21 cellular contexts compared by ENCODE assay signal in the genomic region with DNA sequence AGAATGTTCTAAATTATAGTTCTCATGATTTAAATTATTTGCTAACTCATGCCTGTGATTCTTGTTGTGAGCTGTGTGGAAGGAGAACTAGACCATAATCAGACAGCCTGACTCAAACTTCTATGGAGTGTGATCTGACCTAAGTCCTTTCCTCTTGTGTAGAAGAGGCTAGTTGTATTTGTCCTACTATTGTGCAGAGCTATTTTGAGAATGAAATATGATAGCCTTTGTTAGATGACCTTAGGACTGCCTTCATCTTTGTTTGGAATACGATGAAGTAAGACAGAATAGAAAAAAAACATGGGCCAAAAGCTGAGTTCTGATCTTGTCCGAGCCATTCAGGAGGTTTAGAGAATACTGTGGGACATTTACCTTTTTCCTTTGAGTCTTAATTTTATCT.
DNase-seq lines count a peak whose midpoint lies in the region; ATAC-seq, FAIRE-seq and TF ChIP-seq lines count a peak whose summit lies in the region.
"Had no signal": no experiment of that assay in that cellular context is flagged by ENCODE, and none has a peak within 500 bp of the region (broad histone marks: within the 10 kb centered on the region; RNA-seq: fewer than 3 reads in every experiment).

No MANE protein-coding gene starts in this region.

- peak; percentile 73 to 79 for ATAC-seq in gastrocnemius medialis
- ATAC-seq in HG02885 (IDR thresholded peaks at IDR 0.05; ENCODE audit: poor library complexity, unreplicated experiment), result no peak
- ATAC-seq in heart left ventricle, result no peak

- FAIRE-seq in islet of Langerhans (lab: Jason Lieb, UNC), result peak; percentile 24
- FAIRE-seq: A204.1, GM12892, GM18507 had no signal

- H3K27me3 ChIP-seq in gastrocnemius medialis (no peaks in the 10 kb centered on the region), H7 (ENCODE audit: control insufficient read depth, insufficient read depth, low read length) (no peaks in the 10 kb centered on the region), heart left ventricle (peaks cover 0 to 8% (median 0%) of the 10 kb centered on the region in 9 donors)

- no peak for TF ChIP-seq CTCF in gastrocnemius medialis (IDR thresholded peaks at IDR 0.05 in 4 of 5, conservative IDR thresholded peaks at IDR 0.05 in 1 of 5)
- no peak for TF ChIP-seq CTCF in heart left ventricle (IDR thresholded peaks at IDR 0.05)

- H3K4me1 ChIP-seq in gastrocnemius medialis (peaks cover 9 to 15% of the 10 kb centered on the region in 2 donors), heart left ventricle (no peaks in the 10 kb centered on the region)
- H3K4me1 ChIP-seq: BE2C had no signal

- intact Hi-C loops in gastrocnemius medialis (cut with DNase I; ENCODE audit: low total_unique reads) (loop anchor here (5.0 kb wide), 1 partner anchor 104 kb away; no protein-coding TSS in a partner anchor), heart left ventricle (cut with DNase I) (loop anchor here in 1 of 10 donors (10.0 kb wide), 1 partner anchor 186 kb away; the partner anchor contains the start of gene FREM2)

- H3K36me3 ChIP-seq in gastrocnemius medialis, result peaks cover 0 to under 1% of the 10 kb centered on the region in 2 donors
- no peaks in the 10 kb centered on the region for H3K36me3 ChIP-seq in H7 (replicated peaks; ENCODE audit: control insufficient read depth, insufficient read depth, low read length)
- no peaks in the 10 kb centered on the region for H3K36me3 ChIP-seq in heart left ventricle
- H3K36me3 ChIP-seq: BE2C had no signal

- H3K9me3 ChIP-seq in gastrocnemius medialis (no peaks in the 10 kb centered on the region), heart left ventricle (no peaks in the 10 kb centered on the region)
- H3K9me3 ChIP-seq: BE2C had no signal

- H3K4me3 ChIP-seq in gastrocnemius medialis, result no peak overlapping the region
- no peak overlapping the region for H3K4me3 ChIP-seq in H7 (ENCODE audit: insufficient read depth, low read depth, low read length)
- H3K4me3 ChIP-seq in heart left ventricle, result no peak overlapping the region
- H3K4me3 ChIP-seq: GM23248 had no signal

- DNase-seq in DMS53 treated with DMSO at 0.1 percent for 48 hours (lab: John Stamatoyannopoulos, UW; ENCODE audit: unreplicated experiment) (peak; percentile 88), NCI-H146 treated with DMSO at 0.1 percent for 48 hours (lab: John Stamatoyannopoulos, UW; ENCODE audit: unreplicated experiment) (peak; percentile 66), gastrocnemius medialis (no peak), H7 (no peak), heart left ventricle (no peak)
- DNase-seq: ACHN; BE2C; C1 segment of cervical spinal cord; CD4-positive, CD25-positive, alpha-beta regulatory T cell; CD8-positive, alpha-beta memory T cell; COR-L47; DMS 273 treated with DMSO at 0.1 percent for 48 hours; DMS79; GDM1; GM23248; HCEC 1CT had no signal

- TF ChIP-seq POLR2A in gastrocnemius medialis (IDR thresholded peaks at IDR 0.05) (no peak), heart left ventricle (IDR thresholded peaks at IDR 0.05) (no peak)

- H3K27ac ChIP-seq in gastrocnemius medialis, result peak overlapping the region in 3 of 4 donors; percentile 33 to 55 (median 51)
- H3K27ac ChIP-seq in heart left ventricle, result no peak overlapping the region
- H3K27ac ChIP-seq: GM23248 had no signal

- 34 to 60% (median 48%) methylated on average over 2 of the region's 2 CpGs for WGBS in heart left ventricle, 4 donors

- in situ Hi-C loops in gastrocnemius medialis (cut with MboI; ENCODE audit: low sequenced_read_pairs in 4 of 4), result loop anchor here in 1 of 4 donors (25.0 kb wide), 1 partner anchor 184 kb away; the partner anchor contains the start of gene FREM2

Comparison
In these comparisons a context has a peak if more than half of its experiments do, and no peak if none do; other contexts are left out.
1. DNase-seq: peak in DMS53 treated with DMSO at 0.1 percent for 48 hours (single experiment) and NCI-H146 treated with DMSO at 0.1 percent for 48 hours (single experiment); none in gastrocnemius medialis (0 of 2), H7 (single experiment) and heart left ventricle (0 of 5).
2. ATAC-seq: peak in gastrocnemius medialis (2 of 2); none in HG02885 (single experiment) and heart left ventricle (0 of 4).
3. H3K27ac ChIP-seq: peak in gastrocnemius medialis (3 of 4); none in heart left ventricle (0 of 12).